In genomic region chr2:236968101-236968886, GRCh38 we compare ENCODE assay signal across 12 cellular contexts.
DNase-seq lines count a peak whose midpoint lies in the region; ATAC-seq, FAIRE-seq and TF ChIP-seq lines count a peak whose summit lies in the region.
"Had no signal": no experiment of that assay in that cellular context is flagged by ENCODE, and none has a peak within 500 bp of the region (broad histone marks: within the 10 kb centered on the region; RNA-seq: fewer than 3 reads in every experiment).

No MANE protein-coding gene starts in this region.

- TF ChIP-seq POLR2A in body of pancreas (IDR thresholded peaks at IDR 0.05) = no peak

- H3K9me3 ChIP-seq in CD8-positive, alpha-beta T cell (ENCODE audit: low read length) = no peaks in the 10 kb centered on the region
- H3K9me3 ChIP-seq in kidney (ENCODE audit: control insufficient read depth in 1 of 2, low read length in 2 of 2) (no peaks in the 10 kb centered on the region), body of pancreas (no peaks in the 10 kb centered on the region)

- POLR2A ChIA-PET in CD8-positive, alpha-beta T cell (lab: Charles Lee) = no interaction called here
- POLR2A ChIA-PET in HEK293T (lab: Yijun Ruan, JAX) = no interaction called here

- no peaks in the 10 kb centered on the region for H3K36me3 ChIP-seq in CD8-positive, alpha-beta T cell (ENCODE audit: insufficient read depth, low read length)
- H3K36me3 ChIP-seq in kidney (ENCODE audit: control insufficient read depth in 1 of 2, insufficient read depth in 2 of 2, low read length in 2 of 2) = no peaks in the 10 kb centered on the region
- H3K36me3 ChIP-seq in body of pancreas (replicated peaks in 1 of 2; ENCODE audit: insufficient read depth in 1 of 2, low read depth in 2 of 2) = no peaks in the 10 kb centered on the region
- H3K36me3 ChIP-seq: cardiac muscle cell had no signal

- intact Hi-C loops in CD8-positive, alpha-beta T cell (cut with DNase I, micrococcal nuclease) = loop anchor here in 1 of 2 experiments (5.0 to 10.0 kb wide), 2 partner anchors 119 to 433 kb away; partner anchors contain the start of gene COPS8
- intact Hi-C loops in kidney (cut with DNase I) (no loop called here), body of pancreas (cut with DNase I) (no loop called here)

- no peak for TF ChIP-seq CTCF in CD8-positive, alpha-beta T cell (IDR thresholded peaks at IDR 0.05)
- TF ChIP-seq CTCF in GM20000 (IDR thresholded peaks at IDR 0.05; ENCODE audit: extremely low read depth, missing control alignments) (no peak), kidney (IDR thresholded peaks at IDR 0.05; ENCODE audit: borderline replicate concordance, extremely low read depth, insufficient read depth) (no peak), body of pancreas (IDR thresholded peaks at IDR 0.05) (no peak), omental fat pad (IDR thresholded peaks at IDR 0.05) (no peak)

- H3K4me3 ChIP-seq in CD8-positive, alpha-beta T cell (ENCODE audit: low read depth, low read length) = peak overlapping the region; percentile 34
- H3K4me3 ChIP-seq in kidney (ENCODE audit: low read length in 2 of 2) (peak overlapping the region; percentile 12 to 15), body of pancreas (no peak overlapping the region)
- H3K4me3 ChIP-seq: cardiac muscle cell had no signal

- H3K36me3 Mint-ChIP-seq in CD8-positive, alpha-beta T cell = no peaks in the 10 kb centered on the region
- H3K36me3 Mint-ChIP-seq: mesothelial cell of epicardium had no signal

- DNase-seq in CD8-positive, alpha-beta T cell = peak in 6 of 7 experiments; percentile 40 to 88 (median 48)
- DNase-seq in GM20000 (ENCODE audit: low spot score) (peak; percentile 45), T-helper 1 cell (peak in 4 of 5 donors; percentile 22 to 30 (median 24)), kidney (no peak), HEK293T (ENCODE audit: extremely low spot score) (no peak), body of pancreas (no peak), A172 (ENCODE audit: low spot score) (no peak), omental fat pad (ENCODE audit: low spot score) (no peak)
- DNase-seq: activated CD4-positive, CD25-positive, alpha-beta regulatory T cell treated with anti-CD3 and anti-CD28 coated beads, Interleukin-2, amount 50 U/mL, for 72 hours; stimulated activated CD4-positive, alpha-beta T cell treated with anti-CD3 and anti-CD28 coated beads, Interleukin-15, amount 100 ng/mL, for 24 hours had no signal

- WGBS in body of pancreas, 2 donors = 66 to 73% methylated on average over 9 to 10 of the region's 10 CpGs

- no peak for FAIRE-seq in kidney (lab: Jason Lieb, UNC)

- H3K27me3 ChIP-seq in CD8-positive, alpha-beta T cell (ENCODE audit: insufficient read depth, low read length) = no peaks in the 10 kb centered on the region
- no peaks in the 10 kb centered on the region for H3K27me3 ChIP-seq in body of pancreas

- CTCF ChIA-PET in CD8-positive, alpha-beta T cell (lab: Charles Lee) = no interaction called here
- CTCF ChIA-PET in HEK293T (lab: Yijun Ruan, JAX) = no interaction called here

- no peaks in the 10 kb centered on the region for H3K27me3 Mint-ChIP-seq in CD8-positive, alpha-beta T cell (ENCODE audit: low read depth)

- H3K4me3 Mint-ChIP-seq in CD8-positive, alpha-beta T cell = peak overlapping the region; percentile 69
- H3K4me3 Mint-ChIP-seq: mesothelial cell of epicardium had no signal

- peak overlapping the region; percentile 52 for H3K27ac ChIP-seq in CD8-positive, alpha-beta T cell (ENCODE audit: low read depth, low read length)
- peak overlapping the region; percentile 60 to 66 for H3K27ac ChIP-seq in kidney (ENCODE audit: low read depth in 2 of 2, low read length in 2 of 2)
- no peak overlapping the region for H3K27ac ChIP-seq in body of pancreas
- H3K27ac ChIP-seq: cardiac muscle cell had no signal

- peak; percentile 92 for ATAC-seq in CD8-positive, alpha-beta T cell
- ATAC-seq in body of pancreas (no peak), omental fat pad (ENCODE audit: low FRiP score) (no peak)

- no peaks in the 10 kb centered on the region for H3K9me3 Mint-ChIP-seq in CD8-positive, alpha-beta T cell
- H3K9me3 Mint-ChIP-seq: mesothelial cell of epicardium had no signal

- peaks cover 37% of the 10 kb centered on the region for H3K4me1 ChIP-seq in CD8-positive, alpha-beta T cell (ENCODE audit: insufficient read depth, low read length)
- H3K4me1 ChIP-seq in kidney (ENCODE audit: control insufficient read depth in 1 of 2, insufficient read depth in 1 of 2, low read depth in 1 of 2, low read length in 2 of 2) (peaks cover 11 to 18% of the 10 kb centered on the region in 2 donors), body of pancreas (peaks cover 17% of the 10 kb centered on the region)

- no peak overlapping the region for H3K9ac ChIP-seq in kidney (ENCODE audit: low read length in 2 of 2)

- peaks cover 48% of the 10 kb centered on the region for H3K4me1 Mint-ChIP-seq in CD8-positive, alpha-beta T cell (ENCODE audit: low read depth)

- H3K27ac Mint-ChIP-seq in CD8-positive, alpha-beta T cell = peak overlapping the region; percentile 95

TF ChIP-seq in HEK293T, 16 proteins besides CTCF, POLR2A, EP300 and RAD21:
- no peak for TF ChIP-seq BHLHE40 (IDR thresholded peaks at IDR 0.05; ENCODE audit: borderline replicate concordance)
- TF ChIP-seq CTBP1 (IDR thresholded peaks at IDR 0.05; ENCODE audit: borderline replicate concordance) = no peak
- TF ChIP-seq FOXK2 (IDR thresholded peaks at IDR 0.05) = no peak
- TF ChIP-seq LEF1 (IDR thresholded peaks at IDR 0.05; ENCODE audit: borderline replicate concordance) = no peak
- TF ChIP-seq TARDBP (IDR thresholded peaks at IDR 0.05) = no peak
- no peak for TF ChIP-seq L3MBTL2 (conservative IDR thresholded peaks at IDR 0.05)
- TF ChIP-seq FOXM1 (IDR thresholded peaks at IDR 0.05; ENCODE audit: borderline replicate concordance) = no peak
- TF ChIP-seq ARNT (IDR thresholded peaks at IDR 0.05) = no peak
- TF ChIP-seq ELF4 (IDR thresholded peaks at IDR 0.05) = no peak
- TF ChIP-seq FOXA1 (IDR thresholded peaks at IDR 0.05) = no peak
- no peak for TF ChIP-seq NFRKB (IDR thresholded peaks at IDR 0.05)

Comparison
In these comparisons a context has a peak if more than half of its experiments do, and no peak if none do; other contexts are left out.
1. DNase-seq: peak in CD8-positive, alpha-beta T cell (6 of 7), GM20000 (single experiment) and T-helper 1 cell (4 of 5); none in kidney (single experiment), HEK293T (single experiment), body of pancreas (0 of 4), A172 (single experiment) and omental fat pad (single experiment).
2. H3K27ac ChIP-seq: peak in CD8-positive, alpha-beta T cell (single experiment) and kidney (2 of 2); none in body of pancreas (0 of 4).
3. H3K4me3 ChIP-seq: peak in CD8-positive, alpha-beta T cell (single experiment) and kidney (2 of 2); none in body of pancreas (0 of 2).